ENCODE assay signal across 9 cellular contexts in genomic region chr11:63553759-63554158, GRCh38. TPM values are rescaled to one million over a fixed set of nuclear protein-coding genes. Genes with fewer than 3 reads are reported as not detected.
DNase-seq lines count a peak whose midpoint lies in the region; ATAC-seq and TF ChIP-seq lines count a peak whose summit lies in the region.
"Had no signal": no experiment of that assay in that cellular context is flagged by ENCODE, and none has a peak within 500 bp of the region (broad histone marks: within the 10 kb centered on the region; RNA-seq: fewer than 3 reads in every experiment).

No MANE protein-coding gene starts in this region.

- no peak for TF ChIP-seq POLR2A in erythroblast (IDR thresholded peaks at IDR 0.05; ENCODE audit: low read length)

- ATAC-seq in HG03521 (IDR thresholded peaks at IDR 0.05; ENCODE audit: unreplicated experiment) = no peak

- peak; percentile 64 for DNase-seq in NK-92 treated with Interleukin-12 subunit alpha and Interleukin-12 subunit beta, amount 100 ng/mL, for 24 hours (lab: John Stamatoyannopoulos, UW)
- DNase-seq in NK-92 (lab: John Stamatoyannopoulos, UW; ENCODE audit: unreplicated experiment) (no peak), erythroblast (lab: John Stamatoyannopoulos, UW) (no peak), posterior vena cava (ENCODE audit: low spot score) (no peak)
- DNase-seq in Jurkat, Clone E6-1 (ENCODE audit: low read depth, low spot score) = peak; percentile 88
- peak; percentile 32 for DNase-seq in activated effector memory CD4-positive, alpha-beta T cell treated with Interleukin-2 at 50 U/mL for 16 hours
- DNase-seq in stimulated activated CD4-positive, alpha-beta T cell treated with anti-CD3 and anti-CD28 coated beads, Interleukin-4, amount 100 ng/mL, for 1 hour = peak; percentile 37

- H3K4me3 ChIP-seq in Jurkat, Clone E6-1 (ENCODE audit: low read length) = peak overlapping the region; percentile 17; the same call in 1 of the 2 replicates
- H3K4me3 ChIP-seq: thoracic aorta had no signal

- intact Hi-C loops in posterior vena cava (cut with DNase I) = no loop called here

RNA-seq across cellular contexts. Expression of gene PLAAT2, which starts 9.4 kb away (rescaled TPM):
- polyA plus RNA-seq in Jurkat, Clone E6-1 (2012; ENCODE audit: insufficient read depth, insufficient read length) = not detected
- not detected for total RNA-seq in posterior vena cava
- total RNA-seq: thoracic aorta had no signal

RNA-seq across cellular contexts. Expression of gene PLAAT4, which starts 17.2 kb away (rescaled TPM):
- 8.0 TPM for polyA plus RNA-seq in Jurkat, Clone E6-1 (2012; ENCODE audit: insufficient read depth, insufficient read length)
- total RNA-seq in posterior vena cava = 10 to 100 TPM; 11.5 to 19.3 TPM

RNA-seq across cellular contexts. Expression of gene LGALS12, which starts 47.9 kb away (rescaled TPM):
- polyA plus RNA-seq in Jurkat, Clone E6-1 (2012; ENCODE audit: insufficient read depth, insufficient read length) = not detected
- total RNA-seq in posterior vena cava = 1 to 10 TPM in 1 of 2 donors, under 1 TPM in 1; 0.90 to 1.1 TPM

Comparison
In these comparisons a context has a peak if more than half of its experiments do, and no peak if none do; other contexts are left out.
1. DNase-seq: peak in NK-92 treated with Interleukin-12 subunit alpha and Interleukin-12 subunit beta, amount 100 ng/mL, for 24 hours (single experiment), Jurkat, Clone E6-1 (single experiment), activated effector memory CD4-positive, alpha-beta T cell treated with Interleukin-2 at 50 U/mL for 16 hours (single experiment) and stimulated activated CD4-positive, alpha-beta T cell treated with anti-CD3 and anti-CD28 coated beads, Interleukin-4, amount 100 ng/mL, for 1 hour (single experiment); none in NK-92 (single experiment), erythroblast (0 of 2) and posterior vena cava (single experiment).